23 cellular contexts compared by ENCODE assay signal in the genomic region with DNA sequence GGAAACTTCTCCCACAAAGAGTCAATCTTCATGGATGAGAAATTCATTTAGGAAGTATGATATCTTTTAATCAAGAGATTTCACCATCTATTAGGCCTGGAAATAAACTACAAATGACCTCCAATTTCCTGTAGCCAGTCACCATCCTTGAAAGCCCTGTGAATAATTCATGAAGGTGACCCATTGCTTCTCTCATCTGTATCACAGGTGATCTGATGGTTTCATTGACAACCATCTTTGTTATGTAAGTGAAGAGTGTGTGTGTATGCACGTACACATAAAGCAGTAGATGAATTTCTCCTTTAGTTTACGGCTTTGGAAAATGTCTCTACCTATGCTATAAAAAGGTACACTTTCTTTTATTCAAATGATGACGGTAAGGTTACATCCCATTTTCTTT.
"Had no signal": no experiment of that assay in that cellular context is flagged by ENCODE, and none has a peak within 500 bp of the region (broad histone marks: within the 10 kb centered on the region; RNA-seq: fewer than 3 reads in every experiment).

No MANE protein-coding gene starts in this region.

- H3K27me3 ChIP-seq: dorsolateral prefrontal cortex, esophagus muscularis mucosa, foreskin keratinocyte, gastroesophageal sphincter, heart left ventricle, hepatocyte, left lung had no signal

- ATAC-seq: foreskin keratinocyte; gastroesophageal sphincter; heart left ventricle; left cardiac atrium; left lung; left ventricle myocardium superior; lower lobe of right lung; mucosa of descending colon; naive thymus-derived CD8-positive, alpha-beta T cell had no signal

- DNase-seq: dermis blood vessel endothelial cell; dorsolateral prefrontal cortex; effector CD4-positive, alpha-beta T cell; effector memory CD4-positive, alpha-beta T cell; foreskin keratinocyte; heart left ventricle; hypothalamus; left cardiac atrium; left lung; left ventricle myocardium superior; lower lobe of right lung; mesenchymal stem cell; mucosa of descending colon; naive B cell; naive thymus-derived CD8-positive, alpha-beta T cell had no signal

- H3K4me1 Mint-ChIP-seq: mesothelial cell of epicardium; naive B cell; naive thymus-derived CD8-positive, alpha-beta T cell had no signal

- H3K27ac Mint-ChIP-seq: mesothelial cell of epicardium, naive B cell had no signal

- H3K9me3 Mint-ChIP-seq: mesothelial cell of epicardium had no signal

- H3K36me3 ChIP-seq: esophagus muscularis mucosa, gastroesophageal sphincter, heart left ventricle, left lung, lower lobe of right lung had no signal

- H3K4me3 Mint-ChIP-seq: mesothelial cell of epicardium; naive B cell; naive thymus-derived CD8-positive, alpha-beta T cell had no signal

- H3K4me1 ChIP-seq: esophagus muscularis mucosa, foreskin keratinocyte, gastroesophageal sphincter, heart left ventricle, left lung, lower lobe of right lung had no signal

- H3K4me2 ChIP-seq: hepatocyte had no signal

- FAIRE-seq: endothelial cell of umbilical vein, islet of Langerhans, keratinocyte had no signal

- H3K79me2 ChIP-seq: hepatocyte had no signal

- H3K36me3 Mint-ChIP-seq: mesothelial cell of epicardium; naive B cell; naive thymus-derived CD8-positive, alpha-beta T cell had no signal

- H3K9me3 ChIP-seq: esophagus muscularis mucosa, gastroesophageal sphincter, left lung, lower lobe of right lung, mucosa of descending colon had no signal

- H3K27ac ChIP-seq: coronary artery, dorsolateral prefrontal cortex, esophagus muscularis mucosa, foreskin keratinocyte, gastroesophageal sphincter, heart left ventricle, hepatocyte, left lung, lower lobe of right lung had no signal

- H3K4me3 ChIP-seq: coronary artery, dorsolateral prefrontal cortex, esophagus muscularis mucosa, gastroesophageal sphincter, heart left ventricle, hepatocyte, left lung, lower lobe of right lung, mucosa of descending colon had no signal

- H2AFZ ChIP-seq: hepatocyte had no signal
